Comparison of ENCODE assay signal across 8 cellular contexts in genomic region chr7:157136372-157136771, GRCh38. TPM values are rescaled to one million over a fixed set of nuclear protein-coding genes. Genes with fewer than 3 reads are reported as not detected.
DNase-seq lines count a peak whose midpoint lies in the region; ATAC-seq and TF ChIP-seq lines count a peak whose summit lies in the region.

No MANE protein-coding gene starts in this region.

- H3K4me2 ChIP-seq in PC-3 (ENCODE audit: low read length): peak overlapping the region; percentile 41

- 0 out of 2 replicates have a peak, but pooled peaks have one; percentile 17 for TF ChIP-seq CTCF in 22Rv1 (IDR thresholded peaks at IDR 0.05)
- TF ChIP-seq CTCF in GM12864 (IDR thresholded peaks at IDR 0.05; ENCODE audit: low read depth, low read length, missing control alignments): peak; percentile 14
- peak; percentile 54; the same call in 1 of the 2 replicates for TF ChIP-seq CTCF in PC-3 (conservative IDR thresholded peaks at IDR 0.05; ENCODE audit: low read depth, low read length)
- peak; percentile 37 for TF ChIP-seq CTCF in epithelial cell of esophagus (IDR thresholded peaks at IDR 0.05; ENCODE audit: insufficient read depth, low read depth, low read length, missing control alignments)

- CTCF ChIA-PET in PC-3 (lab: Charles Lee): interaction anchor here (0.6 to 1.0 kb wide), 3 partner anchors 126 to 167 kb away, joined by 3 to 4 read pairs (median 3); partner anchors contain the start of gene MNX1

- DNase-seq in GM12864 (ENCODE audit: low read depth): no peak
- peak; percentile 68 for DNase-seq in PC-3
- DNase-seq in epithelial cell of esophagus (ENCODE audit: low read depth): peak; percentile 89
- no peak for DNase-seq in NCI-H1417 treated with DMSO at 0.1 percent for 48 hours (lab: John Stamatoyannopoulos, UW)
- no peak for DNase-seq in stimulated activated CD4-positive, alpha-beta T cell treated with anti-CD3 and anti-CD28 coated beads, Interleukin-12 subunit alpha, Interleukin-12 subunit beta, amount 100 ng/mL, for 4 hours
- DNase-seq in NCI-H82 treated with DMSO at 0.1 percent for 48 hours (lab: John Stamatoyannopoulos, UW; ENCODE audit: unreplicated experiment): no peak

- POLR2A ChIA-PET in PC-3 (lab: Charles Lee; ENCODE audit: unreplicated experiment): interaction anchor here (0.6 kb wide), 2 partner anchors 49 to 191 kb away, joined by 3 read pairs; no protein-coding TSS in a partner anchor

- intact Hi-C loops in PC-3 (cut with micrococcal nuclease): loop anchor here (1.0 to 10.0 kb wide), 4 partner anchors 112 to 244 kb away; partner anchors contain the start of gene LMBR1

- H3K4me3 ChIP-seq in GM12864 (ENCODE audit: low read depth, low read length) (no peak overlapping the region), PC-3 (ENCODE audit: low read length) (no peak overlapping the region), epithelial cell of esophagus (ENCODE audit: low read length) (no peak overlapping the region)

- peaks cover 3% of the 10 kb centered on the region; the same call in 1 of the 2 replicates for H3K36me3 ChIP-seq in PC-3 (ENCODE audit: low read depth, low read length)

- H4K20me1 ChIP-seq in PC-3 (ENCODE audit: low read length): peaks cover 19% of the 10 kb centered on the region

- H3K4me1 ChIP-seq in PC-3 (ENCODE audit: insufficient read depth, low read length): peaks cover 23% of the 10 kb centered on the region

- H2AFZ ChIP-seq in PC-3 (ENCODE audit: low read length): peak overlapping the region; percentile 58

- no peaks in the 10 kb centered on the region for H3K9me2 ChIP-seq in PC-3 (replicated peaks; ENCODE audit: low read length)

- BruUV-seq in PC-3 (replicated peaks; lab: Mats Ljungman, UMichigan): no TSS peak

- H3K27me3 ChIP-seq in PC-3 (ENCODE audit: low read length): no peaks in the 10 kb centered on the region

- ATAC-seq in PC-3 (peak; percentile 3), GM21529 (IDR thresholded peaks at IDR 0.05; ENCODE audit: unreplicated experiment) (no peak)

- no peak overlapping the region for H3K9ac ChIP-seq in PC-3 (ENCODE audit: low read length)

- no peaks in the 10 kb centered on the region for H3F3A ChIP-seq in PC-3 (ENCODE audit: low read length, unreplicated experiment)

- peaks cover 23% of the 10 kb centered on the region for H3K79me2 ChIP-seq in PC-3 (ENCODE audit: low read length)

- H3K27ac ChIP-seq in 22Rv1: peak overlapping the region; percentile 99
- H3K27ac ChIP-seq in PC-3 (ENCODE audit: low read length): peak overlapping the region; percentile 25; the same call in 1 of the 2 replicates

- no peaks in the 10 kb centered on the region for H3K9me3 ChIP-seq in PC-3 (ENCODE audit: low read length)

RNA-seq across cellular contexts. Expression of gene UBE3C, which starts 2.4 kb away (rescaled TPM):
- total RNA-seq in PC-3 (2014; rRNA removed): 83.1 and 86.6 TPM in 2 replicates

Comparison
In these comparisons a context has a peak if more than half of its experiments do, and no peak if none do; other contexts are left out.
1. DNase-seq: peak in PC-3 (single experiment) and epithelial cell of esophagus (single experiment); none in GM12864 (single experiment), NCI-H1417 treated with DMSO at 0.1 percent for 48 hours (single experiment), stimulated activated CD4-positive, alpha-beta T cell treated with anti-CD3 and anti-CD28 coated beads, Interleukin-12 subunit alpha, Interleukin-12 subunit beta, amount 100 ng/mL, for 4 hours (single experiment) and NCI-H82 treated with DMSO at 0.1 percent for 48 hours (single experiment).
2. Peak in every context shown above with its lines, with median percentiles within 50 percentile points of each other: CTCF ChIP-seq.